26 cellular contexts compared by ENCODE assay signal in the genomic region with DNA sequence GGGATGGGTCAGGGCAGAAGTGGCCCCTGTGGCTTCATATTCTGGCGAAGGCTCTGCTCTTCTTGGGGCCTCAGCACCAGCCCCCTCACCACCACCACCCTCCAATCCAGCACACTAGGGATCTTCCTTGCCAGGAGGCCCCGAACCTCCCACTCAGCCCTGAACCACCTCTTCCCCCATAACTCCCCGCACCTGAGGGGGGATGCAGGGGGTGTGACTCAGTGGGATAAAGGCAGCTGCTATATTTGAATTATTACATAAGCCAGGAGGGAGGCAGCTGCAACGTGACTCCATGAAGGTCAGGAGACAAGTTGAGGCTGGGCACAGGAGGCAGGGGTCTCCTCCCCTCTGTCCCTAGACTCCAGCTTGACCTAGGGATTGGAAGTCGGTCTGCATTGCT. TPM values are rescaled to one million over a fixed set of nuclear protein-coding genes. Genes with fewer than 3 reads are reported as not detected.
DNase-seq lines count a peak whose midpoint lies in the region; ATAC-seq, FAIRE-seq and TF ChIP-seq lines count a peak whose summit lies in the region.
"Had no signal": no experiment of that assay in that cellular context is flagged by ENCODE, and none has a peak within 500 bp of the region (broad histone marks: within the 10 kb centered on the region; RNA-seq: fewer than 3 reads in every experiment).

No MANE protein-coding gene starts in this region.

- peaks cover 3% of the 10 kb centered on the region; the same call in 1 of the 2 replicates for H4K20me1 ChIP-seq in GM12878 (ENCODE audit: control insufficient read depth, insufficient read depth)

- RAD21 ChIA-PET in GM12878 (lab: Charles Lee; ENCODE audit: unreplicated experiment), result interaction anchor here (1.1 kb wide), 1 partner anchor 208 kb away, joined by 4 read pairs; no protein-coding TSS in a partner anchor

- TF ChIP-seq RAD21 in GM12878 (IDR thresholded peaks at IDR 0.05; ENCODE audit: insufficient read depth, low read depth, low read length), result no peak

- H3K36me3 Mint-ChIP-seq in T-cell, result peaks cover 3% of the 10 kb centered on the region

- FAIRE-seq in GM12878 (lab: Jason Lieb, UNC) (no peak), kidney (lab: Jason Lieb, UNC) (no peak)
- FAIRE-seq: A549, GM12891, H54 had no signal

- H3K9me3 ChIP-seq in HEK293 (ENCODE audit: control insufficient read depth, insufficient read depth, low read depth, low read length) (no peaks in the 10 kb centered on the region), GM12878 (replicated peaks; ENCODE audit: control insufficient read depth, insufficient read depth, low read length) (no peaks in the 10 kb centered on the region), kidney (ENCODE audit: control insufficient read depth in 1 of 2, low read length in 2 of 2) (no peaks in the 10 kb centered on the region)
- H3K9me3 ChIP-seq: A549, MG63, SJSA1 had no signal

- intact Hi-C loops in GM12878 (cut with micrococcal nuclease; ENCODE audit: unreplicated experiment), result loop anchor here (5.0 kb wide), 1 partner anchor 208 kb away; no protein-coding TSS in a partner anchor
- intact Hi-C loops in kidney (cut with DNase I), result no loop called here

- peaks cover 0 to 14% of the 10 kb centered on the region in 2 experiments; a peak in 1 of 3 replicates for H3K36me3 ChIP-seq in HEK293 (ENCODE audit: control insufficient read depth in 2 of 2, insufficient read depth in 1 of 2, low read length in 2 of 2)
- H3K36me3 ChIP-seq in GM12878 (ENCODE audit: control insufficient read depth in 2 of 2, insufficient read depth in 2 of 2, low read length in 1 of 2), result peaks cover 7% of the 10 kb centered on the region in 2 experiments; a peak in 3 of 4 replicates
- peaks cover 0 to 8% of the 10 kb centered on the region in 2 donors for H3K36me3 ChIP-seq in kidney (ENCODE audit: control insufficient read depth in 1 of 2, insufficient read depth in 2 of 2, low read length in 2 of 2)

- H3K27ac Mint-ChIP-seq in T-cell, result no peak overlapping the region
- H3K27ac Mint-ChIP-seq: CD4-positive, alpha-beta memory T cell had no signal

- H3K4me3 Mint-ChIP-seq in T-cell, result no peak overlapping the region

- H3K27me3 Mint-ChIP-seq in T-cell, result peaks cover 0 to 24% of the 10 kb centered on the region in 2 donors

- no peak for TF ChIP-seq CTCF in HEK293 (tag by site-specific recombination; IDR thresholded peaks at IDR 0.05)
- TF ChIP-seq CTCF in GM12878 (IDR thresholded peaks at IDR 0.05 in 2 of 3, conservative IDR thresholded peaks at IDR 0.05 in 1 of 3; ENCODE audit: control insufficient read depth in 2 of 3, extremely low read depth in 1 of 3, insufficient read depth in 1 of 3, low read depth in 3 of 3, low read length in 3 of 3), result no peak
- TF ChIP-seq CTCF in kidney (IDR thresholded peaks at IDR 0.05; ENCODE audit: borderline replicate concordance, extremely low read depth, insufficient read depth), result no peak

- POLR2A ChIA-PET in HEK293 (lab: Yijun Ruan, JAX), result no interaction called here
- POLR2A ChIA-PET in GM12878 (lab: Charles Lee), result interaction anchor here (3.5 kb wide), 1 partner anchor 11 kb away, joined by 12 read pairs; no protein-coding TSS in a partner anchor
- POLR2A ChIA-PET in T-cell (lab: Charles Lee), result no interaction called here

- no peaks in the 10 kb centered on the region for H3K79me2 ChIP-seq in GM12878 (ENCODE audit: control insufficient read depth, insufficient read depth, low read length)

- SMC1A ChIA-PET in GM12878 (lab: Charles Lee; ENCODE audit: uncharacterized antibody, unreplicated experiment), result interaction anchor here (0.7 to 2.7 kb wide), 2 partner anchors 11 to 209 kb away, joined by 4 to 11 read pairs; no protein-coding TSS in a partner anchor

- WGBS in GM12878 (ENCODE audit: insufficient coverage, insufficient replicate concordance, low lambda C conversion rate, missing lambda C conversion rate), result 36% methylated on average over 5 of the region's 5 CpGs

- H3K9ac ChIP-seq in GM12878 (ENCODE audit: control insufficient read depth, insufficient read depth, low read length) (no peak overlapping the region), kidney (ENCODE audit: low read length in 2 of 2) (no peak overlapping the region)

- DNase-seq in GM12878 (ENCODE audit: low read depth, low spot score) (no peak), kidney (peak; percentile 48), T-cell (no peak), substantia nigra (lab: John Stamatoyannopoulos, UW) (no peak)
- DNase-seq: C1 segment of cervical spinal cord; CD4-positive, alpha-beta memory T cell; COR-L47; EL; GDM1; IMR-90; KG1; MG63; NCI-H1105 treated with DMSO at 0.1 percent for 48 hours; NCI-H2029; NCI-H446; NCI-H524 treated with DMSO at 0.1 percent for 48 hours; NCI-H774; Right ventricle myocardium superior; RPMI8226 had no signal

- peaks cover 11 to 18% (median 12%) of the 10 kb centered on the region in 3 donors for H3K4me1 Mint-ChIP-seq in T-cell

- H3K4me1 ChIP-seq in HEK293 (ENCODE audit: control insufficient read depth, insufficient read depth, low read length), result no peaks in the 10 kb centered on the region
- H3K4me1 ChIP-seq in GM12878 (ENCODE audit: control insufficient read depth, insufficient read depth, low read length), result no peaks in the 10 kb centered on the region
- H3K4me1 ChIP-seq in kidney (ENCODE audit: control insufficient read depth in 1 of 2, insufficient read depth in 1 of 2, low read depth in 1 of 2, low read length in 2 of 2), result peaks cover 0 to 2% of the 10 kb centered on the region in 2 donors
- H3K4me1 ChIP-seq: SJSA1 had no signal

- H3K4me3 ChIP-seq in HEK293 (ENCODE audit: low read depth, low read length), result no peak overlapping the region
- H3K4me3 ChIP-seq in GM12878, result no peak overlapping the region
- H3K4me3 ChIP-seq in kidney (ENCODE audit: low read length in 2 of 2), result no peak overlapping the region
- H3K4me3 ChIP-seq: A549, MG63, SJSA1 had no signal

- H3K27me3 ChIP-seq in GM12878 (replicated peaks in 1 of 2; ENCODE audit: control insufficient read depth in 2 of 2, insufficient read depth in 2 of 2, low read length in 1 of 2), result peaks cover 5% of the 10 kb centered on the region in 2 experiments

- no TSS peak for BruUV-seq in GM12878 (replicated peaks; lab: Mats Ljungman, UMichigan)

- no peak for ATAC-seq in GM12878
- no peak for ATAC-seq in T-cell (replicated peaks in 1 of 4)
- ATAC-seq in HG03135 (IDR thresholded peaks at IDR 0.05; ENCODE audit: unreplicated experiment), result no peak
- ATAC-seq: A549 had no signal

- CTCF ChIA-PET in HEK293 (lab: Yijun Ruan, JAX) (interaction anchor here (5.1 kb wide), 1 partner anchor 209 kb away, joined by 38 read pairs; no protein-coding TSS in a partner anchor), GM12878 (lab: Yijun Ruan, JAX) (interaction anchor here (3.8 to 7.1 kb wide), 2 partner anchors 10 to 90 kb away, joined by 19 to 130 read pairs; no protein-coding TSS in a partner anchor), T-cell (lab: Charles Lee) (interaction anchor here in 1 of 2 donors (0.9 kb wide), 1 partner anchor 11 kb away, joined by 3 read pairs; no protein-coding TSS in a partner anchor)

- no peak for TF ChIP-seq EP300 in GM12878 (IDR thresholded peaks at IDR 0.05; ENCODE audit: borderline replicate concordance in 1 of 2, control insufficient read depth in 1 of 2, low read depth in 2 of 2, low read length in 2 of 2)

- H3K27ac ChIP-seq in HEK293 (ENCODE audit: extremely low read depth, low read depth, low read length) (no peak overlapping the region), GM12878 (ENCODE audit: control insufficient read depth, insufficient read depth) (no peak overlapping the region), kidney (ENCODE audit: low read depth in 2 of 2, low read length in 2 of 2) (no peak overlapping the region), temporal lobe (ENCODE audit: low read depth, low read length) (peak overlapping the region; percentile 67), substantia nigra (ENCODE audit: low read depth, low read length, poor library complexity, severe bottlenecking) (no peak overlapping the region)
- H3K27ac ChIP-seq: A549, SJSA1 had no signal

- H2AFZ ChIP-seq in GM12878 (ENCODE audit: control insufficient read depth, low read depth, low read length), result no peak overlapping the region

- H3K4me2 ChIP-seq in GM12878 (ENCODE audit: control insufficient read depth, insufficient read depth), result no peak overlapping the region
- H3K4me2 ChIP-seq: A549 had no signal

- H3K9me3 Mint-ChIP-seq in T-cell, result no peaks in the 10 kb centered on the region

- in situ Hi-C loops in GM12878 (cut with MboI), result no loop called here

- peak; percentile 42; the same call in 1 of the 2 replicates for TF ChIP-seq POLR2A in GM12878 (IDR thresholded peaks at IDR 0.05; ENCODE audit: low read depth, low read length)

TF ChIP-seq in HEK293, 187 proteins besides CTCF, POLR2A, EP300 and RAD21 (continues in another document):
- peak; percentile 16; the same call in 1 of the 2 replicates for TF ChIP-seq GLIS2 (tag by site-specific recombination; IDR thresholded peaks at IDR 0.05)

TF ChIP-seq in GM12878, 131 proteins besides CTCF, POLR2A, EP300 and RAD21 (continues in another document):
- TF ChIP-seq JUNB (IDR thresholded peaks at IDR 0.05), result no peak

RNA-seq across cellular contexts. Expression of gene PDE2A, which starts 5.6 kb away (rescaled TPM):
- total RNA-seq in GM12878 (2013; cell fraction: nucleolus; rRNA removed), result 0.31 and 0.51 TPM in 2 replicates
- 0.33 TPM in 1 of 2 replicates, not detected in the other for total RNA-seq in GM12878 (2014; rRNA removed)
- total RNA-seq in GM12878 (2014; rRNA removed; fragmentation: Illumina TruSeq; extraction: Trizol), result 0.05 TPM in 1 of 2 replicates, not detected in the other
- 0.15 and 0.24 TPM in 2 replicates for total RNA-seq in GM12878 (2021)
- polyA plus RNA-seq in GM12878 (2011; ENCODE audit: low read depth), result 1.2 TPM
- 0.06 and 0.11 TPM in 2 replicates for polyA plus RNA-seq in GM12878 (2011; rRNA removed)
- polyA plus RNA-seq in GM12878 (2011; cell fraction: cytosol; rRNA removed), result 0.18 TPM in 2 replicates
- polyA plus RNA-seq in GM12878 (2011; cell fraction: nucleus; rRNA removed), result 0.35 and 0.49 TPM in 2 replicates
- polyA plus RNA-seq in GM12878 (2012), result 0.28 and 0.54 TPM in 2 replicates
- 0.10 TPM in 1 of 2 replicates, not detected in the other for polyA plus RNA-seq in GM12878 (2014; fragmentation: Illumina TruSeq; extraction: Trizol)
- polyA plus RNA-seq in GM12878 (2014; fragmentation: Nextera tagmentation; extraction: Ambion mirVana), result not detected
- polyA plus RNA-seq in GM12878 (2014; rRNA removed), result 0.06 TPM in 1 of 2 replicates, not detected in the other
- not detected for polyA plus RNA-seq in GM12878 (2016; fragmentation: Nextera tagmentation; extraction: Ambion mirVana)
- polyA minus RNA-seq in GM12878 (2011; rRNA and poly(A)+ RNA removed), result not detected in 2 replicates
- polyA minus RNA-seq in GM12878 (2011; cell fraction: cytosol; rRNA and poly(A)+ RNA removed), result 0.52 and 1.3 TPM in 2 replicates
- 0.29 and 0.48 TPM in 2 replicates for polyA minus RNA-seq in GM12878 (2011; cell fraction: nucleus; rRNA and poly(A)+ RNA removed)
- 42.0 TPM for total RNA-seq in kidney
- polyA plus RNA-seq in kidney (ENCODE audit: insufficient read depth, low read depth, low replicate concordance), result 12.6 TPM
- total RNA-seq in temporal lobe, result 80.4 TPM
- 1 to 10 TPM; 1.1 to 6.1 (median 1.7) TPM for total RNA-seq in T-cell
- total RNA-seq: IMR-90, SJSA1 had no signal
